8 cellular contexts compared by ENCODE assay signal in genomic region chr19:43526884-43527859, GRCh38. TPM values are rescaled to one million over a fixed set of nuclear protein-coding genes. Genes with fewer than 3 reads are reported as not detected.
DNase-seq lines count a peak whose midpoint lies in the region; ATAC-seq and TF ChIP-seq lines count a peak whose summit lies in the region.

A gene with protein sequence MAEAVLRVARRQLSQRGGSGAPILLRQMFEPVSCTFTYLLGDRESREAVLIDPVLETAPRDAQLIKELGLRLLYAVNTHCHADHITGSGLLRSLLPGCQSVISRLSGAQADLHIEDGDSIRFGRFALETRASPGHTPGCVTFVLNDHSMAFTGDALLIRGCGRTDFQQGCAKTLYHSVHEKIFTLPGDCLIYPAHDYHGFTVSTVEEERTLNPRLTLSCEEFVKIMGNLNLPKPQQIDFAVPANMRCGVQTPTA (minus strand): TSS chr19:43527201. CDS start chr19:43527177, 24 bp downstream.

- TF ChIP-seq EP300 in esophagus muscularis mucosa (IDR thresholded peaks at IDR 0.05): no peak

- H3K4me1 ChIP-seq in Panc1 (ENCODE audit: control insufficient read depth, insufficient read depth, low read length) (peaks cover 4% of the 10 kb centered on the region; the same call in 1 of the 2 replicates), esophagus muscularis mucosa (peaks cover 26 to 50% (median 39%) of the 10 kb centered on the region in 4 donors), muscle layer of colon (ENCODE audit: insufficient read depth, low read length) (peaks cover 21% of the 10 kb centered on the region)

- 7% methylated on average over 26 of the region's 54 CpGs for WGBS in esophagus muscularis mucosa

- CTCF ChIA-PET in Panc1 (lab: Charles Lee): no interaction called here

- POLR2A ChIA-PET in Panc1 (lab: Charles Lee): no interaction called here

- no TSS peak for BruUV-seq in Panc1 (replicated peaks; lab: Mats Ljungman, UMichigan)

- peak within 1 kb of the TSS; percentile 93 for H3K27ac Mint-ChIP-seq in stimulated activated memory B cell treated with anti-CD40 and anti-IgM and Interleukin-4, amounts not matched to agents 10 μg/mL and 1 μg/mL and 100 μg/mL, for 72 hours

- H3K9ac ChIP-seq in muscle layer of colon (ENCODE audit: low read length): peak within 1 kb of the TSS; percentile 56

- ATAC-seq in Panc1: peak; percentile 93
- peak; percentile 93 for ATAC-seq in stimulated activated memory B cell treated with anti-CD40 and anti-IgM and Interleukin-4, amounts not matched to agents 10 μg/mL and 1 μg/mL and 100 μg/mL, for 72 hours

- TF ChIP-seq CTCF in Panc1 (IDR thresholded peaks at IDR 0.05) (no peak), esophagus muscularis mucosa (IDR thresholded peaks at IDR 0.05) (peak in 2 of 3 experiments; percentile 3 to 17)

- no peaks in the 10 kb centered on the region for H3K36me3 Mint-ChIP-seq in stimulated activated memory B cell treated with anti-CD40 and anti-IgM and Interleukin-4, amounts not matched to agents 10 μg/mL and 1 μg/mL and 100 μg/mL, for 72 hours

- intact Hi-C loops in Panc1 (cut with micrococcal nuclease; ENCODE audit: unreplicated experiment): no loop called here
- intact Hi-C loops in esophagus muscularis mucosa (cut with DNase I): no loop called here

- H3K27ac ChIP-seq in Panc1 (ENCODE audit: low read length) (peak within 1 kb of the TSS; percentile 75), esophagus muscularis mucosa (replicated peaks in 1 of 4) (peak within 1 kb of the TSS; percentile 86 to 94 (median 88)), muscle layer of colon (ENCODE audit: low read depth, low read length) (peak within 1 kb of the TSS; percentile 91)

- peak within 1 kb of the TSS; percentile 82 to 84 for H3K4me3 ChIP-seq in Panc1 (ENCODE audit: low read depth in 2 of 2, low read length in 2 of 2)
- peak within 1 kb of the TSS; percentile 68 to 97 (median 88) for H3K4me3 ChIP-seq in esophagus muscularis mucosa
- H3K4me3 ChIP-seq in muscle layer of colon (ENCODE audit: low read depth in 1 of 2, low read length in 2 of 2): peak within 1 kb of the TSS; percentile 79 to 84

- no peaks in the 10 kb centered on the region for H3K9me3 ChIP-seq in Panc1 (ENCODE audit: control insufficient read depth, insufficient read depth, low read depth, low read length)
- no peaks in the 10 kb centered on the region for H3K9me3 ChIP-seq in esophagus muscularis mucosa
- no peaks in the 10 kb centered on the region for H3K9me3 ChIP-seq in muscle layer of colon (ENCODE audit: low read length)

- TF ChIP-seq POLR2A in GM19099 (IDR thresholded peaks at IDR 0.05; ENCODE audit: extremely low read depth, insufficient read length, low read depth) (peak; percentile 75), esophagus muscularis mucosa (IDR thresholded peaks at IDR 0.05; ENCODE audit: low read depth) (peak; percentile 79)

- DNase-seq in AG08396 (ENCODE audit: low spot score) (peak; percentile 88), HPDE6-E6E7 (ENCODE audit: extremely low spot score) (peak; percentile 45), Panc1 (ENCODE audit: low read depth, low spot score) (no peak), esophagus muscularis mucosa (ENCODE audit: extremely low spot score) (no peak)
- DNase-seq in activated T-cell treated with anti-CD3 and anti-CD28 coated beads, Interleukin-2, amount 50 U/mL, for 48 hours: peak; percentile 88 to 90

- H3K4me1 Mint-ChIP-seq in stimulated activated memory B cell treated with anti-CD40 and anti-IgM and Interleukin-4, amounts not matched to agents 10 μg/mL and 1 μg/mL and 100 μg/mL, for 72 hours: peaks cover 38% of the 10 kb centered on the region

- in situ Hi-C loops in Panc1 (cut with HindIII; ENCODE audit: low pct_unique_long_range_greater_than_20kb, low sequenced_read_pairs): no loop called here

- H3K4me3 Mint-ChIP-seq in stimulated activated memory B cell treated with anti-CD40 and anti-IgM and Interleukin-4, amounts not matched to agents 10 μg/mL and 1 μg/mL and 100 μg/mL, for 72 hours: peak within 1 kb of the TSS; percentile 95

- H3K9me3 Mint-ChIP-seq in stimulated activated memory B cell treated with anti-CD40 and anti-IgM and Interleukin-4, amounts not matched to agents 10 μg/mL and 1 μg/mL and 100 μg/mL, for 72 hours: no peaks in the 10 kb centered on the region

- H3K27me3 Mint-ChIP-seq in stimulated activated memory B cell treated with anti-CD40 and anti-IgM and Interleukin-4, amounts not matched to agents 10 μg/mL and 1 μg/mL and 100 μg/mL, for 72 hours: no peaks in the 10 kb centered on the region

- H3K36me3 ChIP-seq in Panc1 (ENCODE audit: control insufficient read depth, insufficient read depth, low read length) (no peaks in the 10 kb centered on the region; the same call in 1 of the 2 replicates), esophagus muscularis mucosa (no peaks in the 10 kb centered on the region), muscle layer of colon (ENCODE audit: insufficient read depth, low read length) (no peaks in the 10 kb centered on the region)

- H3K27me3 ChIP-seq in Panc1 (ENCODE audit: control insufficient read depth, insufficient read depth, low read length) (no peaks in the 10 kb centered on the region), esophagus muscularis mucosa (no peaks in the 10 kb centered on the region), muscle layer of colon (ENCODE audit: control insufficient read depth in 1 of 2, insufficient read depth in 2 of 2, low read length in 2 of 2) (no peaks in the 10 kb centered on the region)

RNA-seq across cellular contexts. Expression of the gene that starts here (rescaled TPM):
- 15.6 TPM for total RNA-seq in Panc1 (2021; ENCODE audit: unreplicated experiment)
- polyA plus RNA-seq in Panc1 (2012; ENCODE audit: insufficient read length): 20.9 TPM
- 10 to 100 TPM; 48.2 to 63.2 (median 55.9) TPM for total RNA-seq in esophagus muscularis mucosa

Comparison
In these comparisons a context has a peak if more than half of its experiments do, and no peak if none do; other contexts are left out.
1. DNase-seq: peak in AG08396 (single experiment), HPDE6-E6E7 (single experiment) and activated T-cell treated with anti-CD3 and anti-CD28 coated beads, Interleukin-2, amount 50 U/mL, for 48 hours (2 of 2); none in Panc1 (single experiment) and esophagus muscularis mucosa (single experiment).
2. Peak in every context shown above with its lines, with median percentiles within 50 percentile points of each other: H3K27ac ChIP-seq and H3K4me3 ChIP-seq.